In genomic region chr19:55262359-55262758, GRCh38 we compare ENCODE assay signal across 23 cellular contexts. TPM values are rescaled to one million over a fixed set of nuclear protein-coding genes. Genes with fewer than 3 reads are reported as not detected.
"Had no signal": no experiment of that assay in that cellular context is flagged by ENCODE, and none has a peak within 500 bp of the region (broad histone marks: within the 10 kb centered on the region; RNA-seq: fewer than 3 reads in every experiment).

No MANE protein-coding gene starts in this region.

- H3K4me3 ChIP-seq: K562, PC-9, SK-N-MC had no signal

- FAIRE-seq: astrocyte, K562 had no signal

- H2AFZ ChIP-seq: PC-9 had no signal

- H3K27ac ChIP-seq: PC-9, SK-N-MC, VCaP had no signal

- H3K4me3 Mint-ChIP-seq: activated CD4-positive, alpha-beta T cell treated with anti-CD3 and anti-CD28 coated beads, Interleukin-2, amount 10 ng/mL, durations not matched to agents 7 days and 5 days; activated CD8-positive, alpha-beta T cell treated with anti-CD3 and anti-CD28 coated beads for 36 hours; activated T-cell treated with anti-CD3 and anti-CD28 coated beads, Interleukin-2, amount 50 U/mL, for 24 hours; brain; central memory CD8-positive, alpha-beta T cell; T-cell had no signal

- H3K4me2 ChIP-seq: PC-9 had no signal

- H3K27me3 Mint-ChIP-seq: activated CD4-positive, alpha-beta T cell treated with anti-CD3 and anti-CD28 coated beads, Interleukin-2, amount 10 ng/mL, durations not matched to agents 7 days and 5 days; activated CD8-positive, alpha-beta T cell treated with anti-CD3 and anti-CD28 coated beads for 36 hours; activated T-cell treated with anti-CD3 and anti-CD28 coated beads, Interleukin-2, amount 50 U/mL, for 24 hours; central memory CD8-positive, alpha-beta T cell; T-cell had no signal

- H3K27ac Mint-ChIP-seq: activated CD4-positive, alpha-beta T cell treated with anti-CD3 and anti-CD28 coated beads, Interleukin-2, amount 10 ng/mL, durations not matched to agents 7 days and 5 days; activated CD8-positive, alpha-beta T cell treated with anti-CD3 and anti-CD28 coated beads for 36 hours; activated T-cell treated with anti-CD3 and anti-CD28 coated beads, Interleukin-2, amount 50 U/mL, for 24 hours; T-cell had no signal

- DNase-seq: activated CD4-positive, alpha-beta T cell treated with anti-CD3 and anti-CD28 coated beads, Interleukin-2, amount 10 ng/mL, durations not matched to agents 7 days and 5 days; activated CD4-positive, CD25-positive, alpha-beta regulatory T cell; activated CD8-positive, alpha-beta T cell treated with anti-CD3 and anti-CD28 coated beads for 36 hours; activated gamma-delta T cell; activated naive CD4-positive, alpha-beta T cell treated with anti-CD3 and anti-CD28 coated beads, Interleukin-2, amount 50 U/mL, for 16 hours; activated T-cell treated with anti-CD3 and anti-CD28 coated beads, Interleukin-2, amount 50 U/mL, for 24 hours; amygdala; MM.1S; NCI-H1105; NCI-H1436; NCI-H1694 treated with DMSO at 0.1 percent for 48 hours; NCI-H2029 treated with DMSO at 0.1 percent for 48 hours; NCI-H510A treated with DMSO at 0.1 percent for 48 hours; NCI-H69; PC-9; T-cell had no signal

- ATAC-seq: activated CD8-positive, alpha-beta T cell treated with anti-CD3 and anti-CD28 coated beads for 36 hours; K562; T-cell had no signal

RNA-seq across cellular contexts. Expression of gene PTPRH, which starts 53.1 kb away (rescaled TPM):
- total RNA-seq: activated CD4-positive, alpha-beta T cell treated with anti-CD3 and anti-CD28 coated beads, Interleukin-2, amount 10 ng/mL, durations not matched to agents 7 days and 5 days; activated CD8-positive, alpha-beta T cell treated with anti-CD3 and anti-CD28 coated beads for 36 hours; T-helper 2 cell treated with Interferon-gamma antibody and Interleukin-4, amounts not matched to agents 100 ng/mL and 5 ng/mL, for 36 hours had no signal
